ENCODE assay signal across 8 cellular contexts in genomic region chr1:7902478-7903084, GRCh38. TPM values are rescaled to one million over a fixed set of nuclear protein-coding genes. Genes with fewer than 3 reads are reported as not detected.
DNase-seq lines count a peak whose midpoint lies in the region; ATAC-seq and TF ChIP-seq lines count a peak whose summit lies in the region.

No MANE protein-coding gene starts in this region.

- no peaks in the 10 kb centered on the region for H4K20me1 ChIP-seq in SU-DHL-6 (ENCODE audit: low read depth, low read length)

- H3K9ac ChIP-seq in SU-DHL-6 (ENCODE audit: low read length) = no peak overlapping the region

- TF ChIP-seq CTCF in SU-DHL-6 (IDR thresholded peaks at IDR 0.05; ENCODE audit: insufficient read depth, low read length, poor library complexity, severe bottlenecking) (peak; percentile 23), psoas muscle (IDR thresholded peaks at IDR 0.05) (peak; percentile 67)

- H3K36me3 ChIP-seq in SU-DHL-6 (ENCODE audit: low read length) (no peaks in the 10 kb centered on the region), psoas muscle (ENCODE audit: insufficient read depth in 1 of 2, low read depth in 1 of 2) (no peaks in the 10 kb centered on the region), aorta (ENCODE audit: control insufficient read depth in 1 of 2, insufficient read depth in 2 of 2, low read length in 1 of 2) (no peaks in the 10 kb centered on the region)

- ATAC-seq in psoas muscle = peak; percentile 64 to 91 (median 82)
- peak; percentile 83 for ATAC-seq in aorta (ENCODE audit: low FRiP score)
- ATAC-seq in HG02763 (IDR thresholded peaks at IDR 0.05; ENCODE audit: unreplicated experiment) = no peak

- H3K9me3 ChIP-seq in SU-DHL-6 (ENCODE audit: insufficient read depth, low read length) (no peaks in the 10 kb centered on the region), psoas muscle (no peaks in the 10 kb centered on the region), aorta (ENCODE audit: control insufficient read depth, low read length) (no peaks in the 10 kb centered on the region)

- no peaks in the 10 kb centered on the region for H3K79me2 ChIP-seq in SU-DHL-6 (ENCODE audit: insufficient read depth, low read length)

- no peak overlapping the region for H3K4me2 ChIP-seq in SU-DHL-6 (ENCODE audit: low read depth, low read length, poor library complexity, severe bottlenecking)

- intact Hi-C loops in cardiac septum (cut with DNase I) (loop anchor here (10.0 kb wide), 1 partner anchor 238 kb away; no protein-coding TSS in a partner anchor), psoas muscle (cut with DNase I) (loop anchor here (5.0 to 10.0 kb wide), 3 partner anchors 118 to 238 kb away; partner anchors contain the start of gene PER3 (in 1 of the 2)), aorta (cut with DNase I) (loop anchor here (1.0 to 5.0 kb wide), 3 partner anchors 94 to 235 kb away; no protein-coding TSS in a partner anchor)

- peak; percentile 48 for DNase-seq in GDM1 (lab: John Stamatoyannopoulos, UW)
- DNase-seq in NCI-H1417 (lab: John Stamatoyannopoulos, UW) = peak; percentile 62 to 86 (median 62)
- peak; percentile 29 for DNase-seq in activated naive CD8-positive, alpha-beta T cell treated with anti-CD3 and anti-CD28 coated beads, Interleukin-2, amount 50 U/mL, for 16 hours (ENCODE audit: low read depth, low spot score)
- peak; percentile 81 for DNase-seq in cardiac septum (ENCODE audit: low spot score)
- peak; percentile 50 to 65 for DNase-seq in psoas muscle
- DNase-seq in aorta = peak; percentile 69 to 82

- 20 to 26% (median 21%) methylated on average over 21 of the region's 21 CpGs for WGBS in psoas muscle, 3 donors
- 22 to 30% methylated on average over 21 of the region's 21 CpGs for WGBS in aorta, 2 donors

- no peaks in the 10 kb centered on the region for H3K9me2 ChIP-seq in SU-DHL-6 (replicated peaks; ENCODE audit: insufficient read depth, low read length)

- H3K4me3 ChIP-seq in SU-DHL-6 (ENCODE audit: insufficient read depth, low read length, poor library complexity, severe bottlenecking) (no peak overlapping the region), psoas muscle (peak overlapping the region; percentile 50), aorta (ENCODE audit: low read length in 2 of 2) (no peak overlapping the region)

- H3K27ac ChIP-seq in SU-DHL-6 (ENCODE audit: low read depth, low read length) = no peak overlapping the region
- no peak overlapping the region for H3K27ac ChIP-seq in psoas muscle
- no peak overlapping the region for H3K27ac ChIP-seq in aorta (ENCODE audit: low read depth in 1 of 2, low read length in 2 of 2)

- H3K4me1 ChIP-seq in psoas muscle (no peaks in the 10 kb centered on the region), aorta (ENCODE audit: control insufficient read depth in 1 of 2, insufficient read depth in 2 of 2, low read length in 2 of 2) (peaks cover 0 to 3% of the 10 kb centered on the region in 2 donors)

- H3F3A ChIP-seq in SU-DHL-6 (ENCODE audit: insufficient read depth) = no peaks in the 10 kb centered on the region

- H3K27me3 ChIP-seq in SU-DHL-6 (ENCODE audit: low read length) (no peaks in the 10 kb centered on the region), psoas muscle (ENCODE audit: insufficient read depth in 3 of 3, low read length in 2 of 3) (no peaks in the 10 kb centered on the region), aorta (ENCODE audit: control insufficient read depth in 1 of 2, insufficient read depth in 2 of 2, low read length in 1 of 2) (no peaks in the 10 kb centered on the region)

- peak overlapping the region; percentile 51 for H2AFZ ChIP-seq in SU-DHL-6 (ENCODE audit: low read depth, low read length, severe bottlenecking)

RNA-seq across cellular contexts. Expression of gene TNFRSF9, which starts 38.1 kb away (rescaled TPM):
- total RNA-seq in cardiac septum (0.22 TPM), psoas muscle (under 1 TPM in 1 of 4 donors, not detected in 3; 0.12 TPM), aorta (under 1 TPM; 0.36 to 0.42 TPM)
- polyA plus RNA-seq in psoas muscle (under 1 TPM in 2 of 3 donors, not detected in 1; 0.01 TPM), aorta (not detected)

RNA-seq across cellular contexts. Expression of gene UTS2, which starts 49.7 kb away (rescaled TPM):
- total RNA-seq in cardiac septum (not detected), psoas muscle (under 1 TPM in 1 of 4 donors, not detected in 3; 0.24 TPM), aorta (under 1 TPM; 0.26 to 0.27 TPM)
- polyA plus RNA-seq in psoas muscle (under 1 TPM in 1 of 3 donors, not detected in 2; 0.20 TPM), aorta (1 to 10 TPM in 1 of 2 donors, under 1 TPM in 1; 0.38 to 1.1 TPM)

RNA-seq across cellular contexts. Expression of gene PARK7, which starts 58.9 kb away (rescaled TPM):
- total RNA-seq in cardiac septum (316 TPM), psoas muscle (100 to 1,000 TPM; 389 to 467 (median 417) TPM), aorta (100 to 1,000 TPM; 192 to 201 TPM)
- polyA plus RNA-seq in psoas muscle (100 to 1,000 TPM; 430 to 441 (median 432) TPM), aorta (100 to 1,000 TPM; 322 to 503 TPM)

Comparison
In these comparisons a context has a peak if more than half of its experiments do, and no peak if none do; other contexts are left out.
1. DNase-seq: peak in every context shown above with its lines; median percentile 81 in cardiac septum; 76 in aorta; 62 in NCI-H1417; 58 in psoas muscle; 48 in GDM1; 29 in activated naive CD8-positive, alpha-beta T cell treated with anti-CD3 and anti-CD28 coated beads, Interleukin-2, amount 50 U/mL, for 16 hours.